In the genomic region with DNA sequence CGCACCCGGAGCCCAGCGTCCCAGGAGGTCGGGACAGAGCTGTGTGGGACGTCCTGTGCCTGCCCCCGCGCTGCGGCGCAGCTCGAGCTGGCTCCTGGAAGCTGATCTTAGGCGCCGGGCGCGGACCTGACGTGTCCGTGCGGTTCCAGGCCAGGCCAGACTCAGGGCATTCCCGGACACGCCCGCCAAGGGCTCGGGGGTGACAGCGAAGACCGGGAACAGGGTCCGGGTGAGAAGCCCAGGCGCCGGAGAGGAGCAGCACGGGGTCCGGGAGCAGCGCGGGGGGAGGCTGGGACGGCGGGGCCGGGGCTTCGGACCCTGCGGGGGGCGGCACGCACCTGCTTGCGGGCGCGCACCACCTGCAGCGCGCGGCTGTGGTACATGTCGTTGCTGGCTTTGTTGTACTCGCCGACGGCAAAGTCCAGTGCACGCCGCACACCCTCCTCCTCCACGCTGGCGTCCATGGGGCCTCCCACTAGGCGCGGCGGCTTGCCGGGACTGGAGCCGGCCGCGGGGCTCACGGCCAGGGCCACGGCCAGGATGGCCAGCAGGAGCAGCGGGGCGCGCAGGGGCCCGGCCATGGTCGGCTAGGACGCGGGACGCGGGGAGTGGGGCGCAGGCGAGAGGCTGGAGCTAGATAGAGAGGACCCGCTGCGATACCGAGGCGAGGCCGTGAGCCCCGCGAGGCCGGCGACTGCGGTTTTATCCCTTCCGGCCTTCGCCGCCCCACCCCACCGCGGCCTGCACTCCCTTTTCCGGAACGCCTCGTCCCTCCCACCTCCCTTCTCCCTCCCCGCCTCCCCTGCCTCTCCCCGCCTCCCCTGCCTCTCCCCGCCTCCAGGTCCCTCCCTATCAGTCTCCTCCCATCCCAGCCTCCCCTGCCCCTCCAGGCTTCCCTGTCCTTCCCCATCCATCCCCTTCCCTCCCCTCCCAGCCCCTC, we compare ENCODE assay signal across 1 cellular context.
A peak's percentile ranks its signal among the peaks of the same experiment; 100 is the strongest.
TF ChIP-seq lines count a peak whose summit lies in the region.

A gene with protein sequence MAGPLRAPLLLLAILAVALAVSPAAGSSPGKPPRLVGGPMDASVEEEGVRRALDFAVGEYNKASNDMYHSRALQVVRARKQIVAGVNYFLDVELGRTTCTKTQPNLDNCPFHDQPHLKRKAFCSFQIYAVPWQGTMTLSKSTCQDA (minus strand): TSS at position 674 of the 940 bp plus-strand sequence. CDS start 93 bp downstream, at position 581.

TF ChIP-seq in HepG2, 621 proteins besides CTCF, POLR2A, EP300 and RAD21 (continued from another document and continues in another):
- TF ChIP-seq, protein P1, sequence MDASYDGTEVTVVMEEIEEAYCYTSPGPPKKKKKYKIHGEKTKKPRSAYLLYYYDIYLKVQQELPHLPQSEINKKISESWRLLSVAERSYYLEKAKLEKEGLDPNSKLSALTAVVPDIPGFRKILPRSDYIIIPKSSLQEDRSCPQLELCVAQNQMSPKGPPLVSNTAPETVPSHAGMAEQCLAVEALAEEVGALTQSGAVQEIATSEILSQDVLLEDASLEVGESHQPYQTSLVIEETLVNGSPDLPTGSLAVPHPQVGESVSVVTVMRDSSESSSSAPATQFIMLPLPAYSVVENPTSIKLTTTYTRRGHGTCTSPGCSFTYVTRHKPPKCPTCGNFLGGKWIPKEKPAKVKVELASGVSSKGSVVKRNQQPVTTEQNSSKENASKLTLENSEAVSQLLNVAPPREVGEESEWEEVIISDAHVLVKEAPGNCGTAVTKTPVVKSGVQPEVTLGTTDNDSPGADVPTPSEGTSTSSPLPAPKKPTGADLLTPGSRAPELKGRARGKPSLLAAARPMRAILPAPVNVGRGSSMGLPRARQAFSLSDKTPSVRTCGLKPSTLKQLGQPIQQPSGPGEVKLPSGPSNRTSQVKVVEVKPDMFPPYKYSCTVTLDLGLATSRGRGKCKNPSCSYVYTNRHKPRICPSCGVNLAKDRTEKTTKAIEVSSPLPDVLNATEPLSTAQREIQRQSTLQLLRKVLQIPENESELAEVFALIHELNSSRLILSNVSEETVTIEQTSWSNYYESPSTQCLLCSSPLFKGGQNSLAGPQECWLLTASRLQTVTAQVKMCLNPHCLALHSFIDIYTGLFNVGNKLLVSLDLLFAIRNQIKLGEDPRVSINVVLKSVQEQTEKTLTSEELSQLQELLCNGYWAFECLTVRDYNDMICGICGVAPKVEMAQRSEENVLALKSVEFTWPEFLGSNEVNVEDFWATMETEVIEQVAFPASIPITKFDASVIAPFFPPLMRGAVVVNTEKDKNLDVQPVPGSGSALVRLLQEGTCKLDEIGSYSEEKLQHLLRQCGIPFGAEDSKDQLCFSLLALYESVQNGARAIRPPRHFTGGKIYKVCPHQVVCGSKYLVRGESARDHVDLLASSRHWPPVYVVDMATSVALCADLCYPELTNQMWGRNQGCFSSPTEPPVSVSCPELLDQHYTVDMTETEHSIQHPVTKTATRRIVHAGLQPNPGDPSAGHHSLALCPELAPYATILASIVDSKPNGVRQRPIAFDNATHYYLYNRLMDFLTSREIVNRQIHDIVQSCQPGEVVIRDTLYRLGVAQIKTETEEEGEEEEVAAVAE (CRISPR knock-in tag; IDR thresholded peaks at IDR 0.05; ENCODE audit: borderline replicate concordance): no peak
- TF ChIP-seq ZNF331 (CRISPR knock-in tag; IDR thresholded peaks at IDR 0.05) (peak; percentile 76), ZNF253 (CRISPR knock-in tag; IDR thresholded peaks at IDR 0.05; ENCODE audit: borderline replicate concordance) (peak; percentile 92), EZH2 (conservative IDR thresholded peaks at IDR 0.05; ENCODE audit: low read depth, low read length) (no peak), KDM6A (CRISPR knock-in tag; IDR thresholded peaks at IDR 0.05; ENCODE audit: low read depth) (0 out of 2 replicates have a peak, but pooled peaks have one; percentile 21), SP1 (IDR thresholded peaks at IDR 0.05) (no peak), SP1 (CRISPR knock-in tag; IDR thresholded peaks at IDR 0.05) (peak; percentile 74; the same call in 1 of the 2 replicates), ZMYM2 (CRISPR knock-in tag; IDR thresholded peaks at IDR 0.05) (no peak), PRPF4 (IDR thresholded peaks at IDR 0.05; ENCODE audit: low read depth, low read length, poor library complexity, severe bottlenecking) (no peak), HNF4G (IDR thresholded peaks at IDR 0.05; ENCODE audit: borderline replicate concordance, low read depth, low read length) (peak; percentile 5; the same call in 1 of the 2 replicates), HNF4G (CRISPR knock-in tag; IDR thresholded peaks at IDR 0.05; ENCODE audit: borderline replicate concordance, low read depth) (peak; percentile 78), SAP130 (CRISPR knock-in tag; IDR thresholded peaks at IDR 0.05; ENCODE audit: low read depth) (peak; percentile 88), ZNF792 (CRISPR knock-in tag; IDR thresholded peaks at IDR 0.05) (peak; percentile 81; the same call in 1 of the 2 replicates), ZKSCAN1 (IDR thresholded peaks at IDR 0.05; ENCODE audit: low read length) (no peak), BORCS8-MEF2B (CRISPR knock-in tag; IDR thresholded peaks at IDR 0.05) (peak; percentile 98), MIER2 (CRISPR knock-in tag; IDR thresholded peaks at IDR 0.05) (no peak), MED13 (CRISPR knock-in tag; IDR thresholded peaks at IDR 0.05) (peak; percentile 95), HOXA3 (CRISPR knock-in tag; IDR thresholded peaks at IDR 0.05) (peak; percentile 88), SIN3B (IDR thresholded peaks at IDR 0.05; ENCODE audit: low read length) (0 out of 2 replicates have a peak, but pooled peaks have one; percentile 53), ZFP62 (CRISPR knock-in tag; IDR thresholded peaks at IDR 0.05) (no peak), ZNF296 (CRISPR knock-in tag; conservative IDR thresholded peaks at IDR 0.05) (no peak), MAFK (conservative IDR thresholded peaks at IDR 0.05 in 1 of 2, IDR thresholded peaks at IDR 0.05 in 1 of 2; ENCODE audit: low read length in 2 of 2) (no peak), ZNF10 (CRISPR knock-in tag; IDR thresholded peaks at IDR 0.05; ENCODE audit: borderline replicate concordance, low read depth) (no peak), NR3C1 (CRISPR knock-in tag; IDR thresholded peaks at IDR 0.05) (no peak), SIN3A (IDR thresholded peaks at IDR 0.05; ENCODE audit: borderline replicate concordance, low read depth, low read length) (peak; percentile 91; the same call in 1 of the 2 replicates), ZNF619 (CRISPR knock-in tag; IDR thresholded peaks at IDR 0.05) (peak; percentile 99), HNRNPK (IDR thresholded peaks at IDR 0.05; ENCODE audit: low read depth, low read length, poor library complexity, severe bottlenecking) (peak; percentile 98), ZNF224 (CRISPR knock-in tag; IDR thresholded peaks at IDR 0.05) (peak; percentile 93; the same call in 1 of the 2 replicates), ZNF562 (CRISPR knock-in tag; IDR thresholded peaks at IDR 0.05; ENCODE audit: borderline replicate concordance) (no peak; the same call in 1 of the 2 replicates), MIER3 (CRISPR knock-in tag; IDR thresholded peaks at IDR 0.05; ENCODE audit: borderline replicate concordance) (peak; percentile 46), FOXA1 (IDR thresholded peaks at IDR 0.05) (no peak), FOXA1 (CRISPR knock-in tag; IDR thresholded peaks at IDR 0.05) (no peak; the same call in 1 of the 2 replicates)
- TF ChIP-seq, protein P2, sequence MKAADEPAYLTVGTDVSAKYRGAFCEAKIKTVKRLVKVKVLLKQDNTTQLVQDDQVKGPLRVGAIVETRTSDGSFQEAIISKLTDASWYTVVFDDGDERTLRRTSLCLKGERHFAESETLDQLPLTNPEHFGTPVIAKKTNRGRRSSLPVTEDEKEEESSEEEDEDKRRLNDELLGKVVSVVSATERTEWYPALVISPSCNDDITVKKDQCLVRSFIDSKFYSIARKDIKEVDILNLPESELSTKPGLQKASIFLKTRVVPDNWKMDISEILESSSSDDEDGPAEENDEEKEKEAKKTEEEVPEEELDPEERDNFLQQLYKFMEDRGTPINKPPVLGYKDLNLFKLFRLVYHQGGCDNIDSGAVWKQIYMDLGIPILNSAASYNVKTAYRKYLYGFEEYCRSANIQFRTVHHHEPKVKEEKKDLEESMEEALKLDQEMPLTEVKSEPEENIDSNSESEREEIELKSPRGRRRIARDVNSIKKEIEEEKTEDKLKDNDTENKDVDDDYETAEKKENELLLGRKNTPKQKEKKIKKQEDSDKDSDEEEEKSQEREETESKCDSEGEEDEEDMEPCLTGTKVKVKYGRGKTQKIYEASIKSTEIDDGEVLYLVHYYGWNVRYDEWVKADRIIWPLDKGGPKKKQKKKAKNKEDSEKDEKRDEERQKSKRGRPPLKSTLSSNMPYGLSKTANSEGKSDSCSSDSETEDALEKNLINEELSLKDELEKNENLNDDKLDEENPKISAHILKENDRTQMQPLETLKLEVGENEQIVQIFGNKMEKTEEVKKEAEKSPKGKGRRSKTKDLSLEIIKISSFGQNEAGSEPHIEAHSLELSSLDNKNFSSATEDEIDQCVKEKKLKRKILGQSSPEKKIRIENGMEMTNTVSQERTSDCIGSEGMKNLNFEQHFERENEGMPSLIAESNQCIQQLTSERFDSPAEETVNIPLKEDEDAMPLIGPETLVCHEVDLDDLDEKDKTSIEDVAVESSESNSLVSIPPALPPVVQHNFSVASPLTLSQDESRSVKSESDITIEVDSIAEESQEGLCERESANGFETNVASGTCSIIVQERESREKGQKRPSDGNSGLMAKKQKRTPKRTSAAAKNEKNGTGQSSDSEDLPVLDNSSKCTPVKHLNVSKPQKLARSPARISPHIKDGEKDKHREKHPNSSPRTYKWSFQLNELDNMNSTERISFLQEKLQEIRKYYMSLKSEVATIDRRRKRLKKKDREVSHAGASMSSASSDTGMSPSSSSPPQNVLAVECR (CRISPR knock-in tag; IDR thresholded peaks at IDR 0.05; ENCODE audit: borderline replicate concordance): peak; percentile 96
- TF ChIP-seq, protein P3, sequence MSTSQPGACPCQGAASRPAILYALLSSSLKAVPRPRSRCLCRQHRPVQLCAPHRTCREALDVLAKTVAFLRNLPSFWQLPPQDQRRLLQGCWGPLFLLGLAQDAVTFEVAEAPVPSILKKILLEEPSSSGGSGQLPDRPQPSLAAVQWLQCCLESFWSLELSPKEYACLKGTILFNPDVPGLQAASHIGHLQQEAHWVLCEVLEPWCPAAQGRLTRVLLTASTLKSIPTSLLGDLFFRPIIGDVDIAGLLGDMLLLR (CRISPR knock-in tag; IDR thresholded peaks at IDR 0.05): peak; percentile 86
- TF ChIP-seq, protein P4, sequence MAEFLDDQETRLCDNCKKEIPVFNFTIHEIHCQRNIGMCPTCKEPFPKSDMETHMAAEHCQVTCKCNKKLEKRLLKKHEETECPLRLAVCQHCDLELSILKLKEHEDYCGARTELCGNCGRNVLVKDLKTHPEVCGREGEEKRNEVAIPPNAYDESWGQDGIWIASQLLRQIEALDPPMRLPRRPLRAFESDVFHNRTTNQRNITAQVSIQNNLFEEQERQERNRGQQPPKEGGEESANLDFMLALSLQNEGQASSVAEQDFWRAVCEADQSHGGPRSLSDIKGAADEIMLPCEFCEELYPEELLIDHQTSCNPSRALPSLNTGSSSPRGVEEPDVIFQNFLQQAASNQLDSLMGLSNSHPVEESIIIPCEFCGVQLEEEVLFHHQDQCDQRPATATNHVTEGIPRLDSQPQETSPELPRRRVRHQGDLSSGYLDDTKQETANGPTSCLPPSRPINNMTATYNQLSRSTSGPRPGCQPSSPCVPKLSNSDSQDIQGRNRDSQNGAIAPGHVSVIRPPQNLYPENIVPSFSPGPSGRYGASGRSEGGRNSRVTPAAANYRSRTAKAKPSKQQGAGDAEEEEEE (CRISPR knock-in tag; IDR thresholded peaks at IDR 0.05; ENCODE audit: borderline replicate concordance): 0 out of 2 replicates have a peak, but pooled peaks have one; percentile 57
- TF ChIP-seq, protein P5, sequence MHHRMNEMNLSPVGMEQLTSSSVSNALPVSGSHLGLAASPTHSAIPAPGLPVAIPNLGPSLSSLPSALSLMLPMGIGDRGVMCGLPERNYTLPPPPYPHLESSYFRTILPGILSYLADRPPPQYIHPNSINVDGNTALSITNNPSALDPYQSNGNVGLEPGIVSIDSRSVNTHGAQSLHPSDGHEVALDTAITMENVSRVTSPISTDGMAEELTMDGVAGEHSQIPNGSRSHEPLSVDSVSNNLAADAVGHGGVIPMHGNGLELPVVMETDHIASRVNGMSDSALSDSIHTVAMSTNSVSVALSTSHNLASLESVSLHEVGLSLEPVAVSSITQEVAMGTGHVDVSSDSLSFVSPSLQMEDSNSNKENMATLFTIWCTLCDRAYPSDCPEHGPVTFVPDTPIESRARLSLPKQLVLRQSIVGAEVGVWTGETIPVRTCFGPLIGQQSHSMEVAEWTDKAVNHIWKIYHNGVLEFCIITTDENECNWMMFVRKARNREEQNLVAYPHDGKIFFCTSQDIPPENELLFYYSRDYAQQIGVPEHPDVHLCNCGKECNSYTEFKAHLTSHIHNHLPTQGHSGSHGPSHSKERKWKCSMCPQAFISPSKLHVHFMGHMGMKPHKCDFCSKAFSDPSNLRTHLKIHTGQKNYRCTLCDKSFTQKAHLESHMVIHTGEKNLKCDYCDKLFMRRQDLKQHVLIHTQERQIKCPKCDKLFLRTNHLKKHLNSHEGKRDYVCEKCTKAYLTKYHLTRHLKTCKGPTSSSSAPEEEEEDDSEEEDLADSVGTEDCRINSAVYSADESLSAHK (CRISPR knock-in tag; IDR thresholded peaks at IDR 0.05; ENCODE audit: borderline replicate concordance): 0 out of 2 replicates have a peak, but pooled peaks have one; percentile 50
- TF ChIP-seq, protein P6, sequence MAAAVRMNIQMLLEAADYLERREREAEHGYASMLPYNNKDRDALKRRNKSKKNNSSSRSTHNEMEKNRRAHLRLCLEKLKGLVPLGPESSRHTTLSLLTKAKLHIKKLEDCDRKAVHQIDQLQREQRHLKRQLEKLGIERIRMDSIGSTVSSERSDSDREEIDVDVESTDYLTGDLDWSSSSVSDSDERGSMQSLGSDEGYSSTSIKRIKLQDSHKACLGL (CRISPR knock-in tag; IDR thresholded peaks at IDR 0.05): no peak; the same call in none of the 2 replicates
- TF ChIP-seq, protein P7, sequence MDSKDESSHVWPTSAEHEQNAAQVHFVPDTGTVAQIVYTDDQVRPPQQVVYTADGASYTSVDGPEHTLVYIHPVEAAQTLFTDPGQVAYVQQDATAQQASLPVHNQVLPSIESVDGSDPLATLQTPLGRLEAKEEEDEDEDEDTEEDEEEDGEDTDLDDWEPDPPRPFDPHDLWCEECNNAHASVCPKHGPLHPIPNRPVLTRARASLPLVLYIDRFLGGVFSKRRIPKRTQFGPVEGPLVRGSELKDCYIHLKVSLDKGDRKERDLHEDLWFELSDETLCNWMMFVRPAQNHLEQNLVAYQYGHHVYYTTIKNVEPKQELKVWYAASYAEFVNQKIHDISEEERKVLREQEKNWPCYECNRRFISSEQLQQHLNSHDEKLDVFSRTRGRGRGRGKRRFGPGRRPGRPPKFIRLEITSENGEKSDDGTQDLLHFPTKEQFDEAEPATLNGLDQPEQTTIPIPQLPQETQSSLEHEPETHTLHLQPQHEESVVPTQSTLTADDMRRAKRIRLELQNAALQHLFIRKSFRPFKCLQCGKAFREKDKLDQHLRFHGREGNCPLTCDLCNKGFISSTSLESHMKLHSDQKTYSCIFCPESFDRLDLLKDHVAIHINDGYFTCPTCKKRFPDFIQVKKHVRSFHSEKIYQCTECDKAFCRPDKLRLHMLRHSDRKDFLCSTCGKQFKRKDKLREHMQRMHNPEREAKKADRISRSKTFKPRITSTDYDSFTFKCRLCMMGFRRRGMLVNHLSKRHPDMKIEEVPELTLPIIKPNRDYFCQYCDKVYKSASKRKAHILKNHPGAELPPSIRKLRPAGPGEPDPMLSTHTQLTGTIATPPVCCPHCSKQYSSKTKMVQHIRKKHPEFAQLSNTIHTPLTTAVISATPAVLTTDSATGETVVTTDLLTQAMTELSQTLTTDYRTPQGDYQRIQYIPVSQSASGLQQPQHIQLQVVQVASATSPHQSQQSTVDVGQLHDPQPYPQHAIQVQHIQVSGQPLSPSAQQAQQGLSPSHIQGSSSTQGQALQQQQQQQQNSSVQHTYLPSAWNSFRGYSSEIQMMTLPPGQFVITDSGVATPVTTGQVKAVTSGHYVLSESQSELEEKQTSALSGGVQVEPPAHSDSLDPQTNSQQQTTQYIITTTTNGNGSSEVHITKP (CRISPR knock-in tag; IDR thresholded peaks at IDR 0.05; ENCODE audit: low read depth): no peak; the same call in 1 of the 2 replicates
